ENCODE assay signal across 1 cellular context in genomic region chr12:64034901-64035576, GRCh38.
A peak's percentile ranks its signal among the peaks of the same experiment; 100 is the strongest.
TF ChIP-seq lines count a peak whose summit lies in the region.

No MANE protein-coding gene starts in this region.

TF ChIP-seq in GM12878, 131 proteins besides CTCF, POLR2A, EP300 and RAD21 (continued from another document):
- TF ChIP-seq BCLAF1 (IDR thresholded peaks at IDR 0.05) = no peak
- no peak for TF ChIP-seq SP1 (IDR thresholded peaks at IDR 0.05; ENCODE audit: low read depth, low read length)
- no peak for TF ChIP-seq ZNF687 (IDR thresholded peaks at IDR 0.05)
- no peak for TF ChIP-seq SUZ12 (IDR thresholded peaks at IDR 0.05; ENCODE audit: unreplicated experiment)
- no peak for TF ChIP-seq TCF7 (IDR thresholded peaks at IDR 0.05; ENCODE audit: borderline replicate concordance)
- no peak for TF ChIP-seq KAT2A (conservative IDR thresholded peaks at IDR 0.05; ENCODE audit: control insufficient read depth, low read depth, low read length)
- TF ChIP-seq SREBF1 (IDR thresholded peaks at IDR 0.05; ENCODE audit: low read length) = no peak
- peak; percentile 16; the same call in 1 of the 2 replicates for TF ChIP-seq SPI1 (IDR thresholded peaks at IDR 0.05; ENCODE audit: borderline replicate concordance, insufficient read depth, low read depth, low read length)
